In genomic region chr15:58506064-58506490, GRCh38 we compare ENCODE assay signal across 16 cellular contexts.
A peak's percentile ranks its signal among the peaks of the same experiment; 100 is the strongest.
DNase-seq lines count a peak whose midpoint lies in the region; TF ChIP-seq lines count a peak whose summit lies in the region.
"Had no signal": no experiment of that assay in that cellular context is flagged by ENCODE, and none has a peak within 500 bp of the region (broad histone marks: within the 10 kb centered on the region; RNA-seq: fewer than 3 reads in every experiment).

No MANE protein-coding gene starts in this region.

- H3K4me3 Mint-ChIP-seq in T-helper 1 cell treated with Interleukin-12 subunit alpha and Interleukin-12 subunit beta and Interleukin-4 antibody, amounts not matched to agents 30 μg/mL and 1 μg/mL, for 36 hours = peak overlapping the region; percentile 42
- H3K4me3 Mint-ChIP-seq: activated T-cell treated with anti-CD3 and anti-CD28 coated beads, Interleukin-2, amount 50 U/mL, for 4 hours had no signal

- H4K91ac ChIP-seq in trophoblast cell (ENCODE audit: low read depth, low read length) = no peak overlapping the region

- peaks cover 35% of the 10 kb centered on the region for H3K4me1 Mint-ChIP-seq in T-helper 1 cell treated with Interleukin-12 subunit alpha and Interleukin-12 subunit beta and Interleukin-4 antibody, amounts not matched to agents 30 μg/mL and 1 μg/mL, for 36 hours (ENCODE audit: low read depth)

- H3K9me3 ChIP-seq in esophagus (ENCODE audit: control insufficient read depth in 2 of 2, insufficient read depth in 1 of 2, low read depth in 1 of 2, low read length in 1 of 2) (no peaks in the 10 kb centered on the region), trophoblast cell (ENCODE audit: insufficient read depth, low read depth, low read length) (no peaks in the 10 kb centered on the region)
- H3K9me3 ChIP-seq: ascending aorta had no signal

- H3K27me3 ChIP-seq in esophagus (ENCODE audit: control insufficient read depth in 1 of 2, insufficient read depth in 2 of 2, low read length in 2 of 2) = no peaks in the 10 kb centered on the region
- H3K27me3 ChIP-seq in trophoblast cell (ENCODE audit: insufficient read depth, low read length) = no peaks in the 10 kb centered on the region
- H3K27me3 ChIP-seq: ascending aorta had no signal

- no peak overlapping the region for H4K12ac ChIP-seq in trophoblast cell (ENCODE audit: low read depth, low read length)

- H4K8ac ChIP-seq in trophoblast cell (ENCODE audit: low read depth, low read length) = no peak overlapping the region

- no peak overlapping the region for H3K9ac ChIP-seq in trophoblast cell (ENCODE audit: low read length)

- H3K4me1 ChIP-seq in esophagus (ENCODE audit: control insufficient read depth in 2 of 2, insufficient read depth in 2 of 2, low read length in 1 of 2) (peaks cover 0 to 11% of the 10 kb centered on the region in 2 donors), trophoblast cell (ENCODE audit: control insufficient read depth in 1 of 2, insufficient read depth in 2 of 2, low read length in 2 of 2) (peaks cover 5 to 6% of the 10 kb centered on the region in 2 experiments)

- DNase-seq in T-helper 1 cell = no peak
- DNase-seq in RPMI8226 = peak; percentile 61
- DNase-seq in trophoblast cell = no peak
- no peak for DNase-seq in GM10266 (ENCODE audit: extremely low spot score)
- DNase-seq in NCI-H345 treated with DMSO at 0.1 percent for 48 hours (lab: John Stamatoyannopoulos, UW; ENCODE audit: unreplicated experiment) = no peak
- DNase-seq in NCI-H1417 treated with DMSO at 0.1 percent for 48 hours (lab: John Stamatoyannopoulos, UW) = no peak
- DNase-seq: activated CD4-positive, CD25-positive, alpha-beta regulatory T cell; activated T-cell treated with anti-CD3 and anti-CD28 coated beads, Interleukin-2, amount 50 U/mL, for 4 hours; COR-L47; effector CD4-positive, alpha-beta T cell; foreskin melanocyte had no signal

- no peak overlapping the region for H2AFZ ChIP-seq in trophoblast cell (ENCODE audit: insufficient read depth, low read length, poor library complexity)

- no peak overlapping the region for H2AK5ac ChIP-seq in trophoblast cell (ENCODE audit: low read length)

- H3K23ac ChIP-seq in trophoblast cell (ENCODE audit: low read length) = no peak overlapping the region

- H3K4me2 ChIP-seq in trophoblast cell (ENCODE audit: low read length) = no peak overlapping the region
- H3K4me2 ChIP-seq: smooth muscle cell had no signal

- H3K9me3 Mint-ChIP-seq in T-helper 1 cell treated with Interleukin-12 subunit alpha and Interleukin-12 subunit beta and Interleukin-4 antibody, amounts not matched to agents 30 μg/mL and 1 μg/mL, for 36 hours = peaks cover 9% of the 10 kb centered on the region
- H3K9me3 Mint-ChIP-seq: activated T-cell treated with anti-CD3 and anti-CD28 coated beads, Interleukin-2, amount 50 U/mL, for 4 hours had no signal

- no peak overlapping the region for H3K4me3 ChIP-seq in esophagus (ENCODE audit: low read depth in 1 of 2, low read length in 2 of 2)
- no peak overlapping the region for H3K4me3 ChIP-seq in trophoblast cell (ENCODE audit: low read depth, low read length)
- H3K4me3 ChIP-seq: ascending aorta, smooth muscle cell had no signal

- peak overlapping the region; percentile 38 to 74 for H3K27ac ChIP-seq in esophagus (ENCODE audit: low read depth in 2 of 2, low read length in 1 of 2)
- H3K27ac ChIP-seq in trophoblast cell (ENCODE audit: low read depth, low read length) = no peak overlapping the region
- H3K27ac ChIP-seq: 22Rv1, ascending aorta had no signal

- peaks cover 7% of the 10 kb centered on the region for H3K27me3 Mint-ChIP-seq in T-helper 1 cell treated with Interleukin-12 subunit alpha and Interleukin-12 subunit beta and Interleukin-4 antibody, amounts not matched to agents 30 μg/mL and 1 μg/mL, for 36 hours (ENCODE audit: low read depth)

- H2BK5ac ChIP-seq in trophoblast cell (ENCODE audit: low read depth, low read length, poor library complexity) = no peak overlapping the region

- peaks cover 3% of the 10 kb centered on the region for H3K79me1 ChIP-seq in trophoblast cell (ENCODE audit: low read length)

- TF ChIP-seq CTCF in GM10266 (IDR thresholded peaks at IDR 0.05; ENCODE audit: control insufficient read depth, insufficient read depth, low read depth, missing control alignments) = no peak

- peak overlapping the region; percentile 10 for H2BK12ac ChIP-seq in trophoblast cell (ENCODE audit: low read length)

- 32 to 59% methylated on average over 4 of the region's 4 CpGs for WGBS in esophagus, 2 donors
- WGBS in trophoblast cell (ENCODE audit: extremely low coverage, insufficient coverage, insufficient read length) = no CpG with 5 or more reads among the region's 4 CpGs

- H3K36me3 ChIP-seq in esophagus (ENCODE audit: control insufficient read depth in 2 of 2, insufficient read depth in 2 of 2, low read length in 1 of 2) (no peaks in the 10 kb centered on the region), trophoblast cell (ENCODE audit: control insufficient read depth in 1 of 2, insufficient read depth in 2 of 2, low read length in 2 of 2) (no peaks in the 10 kb centered on the region)
- H3K36me3 ChIP-seq: ascending aorta had no signal

- peaks cover 9% of the 10 kb centered on the region for H3K36me3 Mint-ChIP-seq in T-helper 1 cell treated with Interleukin-12 subunit alpha and Interleukin-12 subunit beta and Interleukin-4 antibody, amounts not matched to agents 30 μg/mL and 1 μg/mL, for 36 hours (ENCODE audit: low read depth)

- no peaks in the 10 kb centered on the region for H3K79me2 ChIP-seq in trophoblast cell (ENCODE audit: control insufficient read depth, insufficient read depth, low read length, poor library complexity)

- H3K18ac ChIP-seq in trophoblast cell (ENCODE audit: low read length) = no peak overlapping the region

- no peak overlapping the region for H3K14ac ChIP-seq in trophoblast cell (ENCODE audit: low read length)

- no peak overlapping the region for H3K4ac ChIP-seq in trophoblast cell (ENCODE audit: low read depth, low read length)

- H3K27ac Mint-ChIP-seq in T-helper 1 cell treated with Interleukin-12 subunit alpha and Interleukin-12 subunit beta and Interleukin-4 antibody, amounts not matched to agents 30 μg/mL and 1 μg/mL, for 36 hours = peak overlapping the region; percentile 81

- no peak overlapping the region for H2BK120ac ChIP-seq in trophoblast cell (ENCODE audit: insufficient read depth, low read length, poor library complexity)
